Comparison of ENCODE assay signal across 8 cellular contexts in the genomic region with DNA sequence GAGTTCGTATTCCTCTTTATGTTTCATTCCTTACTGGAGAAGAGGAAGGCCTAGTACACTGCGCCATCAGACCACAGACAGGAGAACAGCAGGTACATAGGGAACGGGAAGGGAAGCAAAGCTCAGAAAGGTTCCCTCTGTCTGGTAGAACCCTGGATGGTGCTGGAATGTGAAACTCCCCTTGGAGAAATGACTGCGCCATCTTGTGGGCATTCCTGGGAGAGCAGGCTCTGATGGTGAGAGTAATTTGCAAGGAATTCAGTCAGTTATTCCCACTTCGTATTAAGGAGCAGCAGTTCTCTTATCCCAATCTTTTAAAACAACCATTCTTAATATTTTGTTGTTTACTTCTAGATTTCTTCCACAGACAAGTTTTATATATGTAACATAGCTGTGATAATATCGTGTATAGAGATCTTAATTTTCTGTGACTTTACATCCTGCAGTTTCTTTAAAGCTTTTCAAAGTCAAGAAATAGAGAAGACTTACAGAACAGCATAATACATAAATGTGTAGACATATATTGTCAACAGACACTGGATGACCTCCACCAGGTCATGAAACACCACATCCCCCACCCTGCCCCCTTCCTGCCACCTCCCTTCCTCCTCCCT.
A peak's percentile ranks its signal among the peaks of the same experiment; 100 is the strongest.
DNase-seq lines count a peak whose midpoint lies in the region; ATAC-seq and TF ChIP-seq lines count a peak whose summit lies in the region.

No MANE protein-coding gene starts in this region.

- ATAC-seq in GM18517 (IDR thresholded peaks at IDR 0.05; ENCODE audit: unreplicated experiment): no peak

- no peaks in the 10 kb centered on the region for H3K9me3 ChIP-seq in HAP-1

- H3K4me1 Mint-ChIP-seq in endothelial cell (ENCODE audit: unreplicated experiment): no peaks in the 10 kb centered on the region

- H3K27me3 Mint-ChIP-seq in endothelial cell (ENCODE audit: unreplicated experiment): peaks cover 3% of the 10 kb centered on the region

- H3K4me3 Mint-ChIP-seq in endothelial cell (ENCODE audit: unreplicated experiment): no peak overlapping the region

- H3K27ac Mint-ChIP-seq in endothelial cell (ENCODE audit: unreplicated experiment): no peak overlapping the region

- H3K36me3 Mint-ChIP-seq in endothelial cell (ENCODE audit: low read depth, unreplicated experiment): no peaks in the 10 kb centered on the region

- in situ Hi-C loops in HAP-1 (cut with MboI; ENCODE audit: low sequenced_read_pairs): no loop called here

- TF ChIP-seq CTCF in endothelial cell (IDR thresholded peaks at IDR 0.05; ENCODE audit: unreplicated experiment): peak; percentile 83

- no peaks in the 10 kb centered on the region for H3K9me3 Mint-ChIP-seq in endothelial cell (ENCODE audit: unreplicated experiment)

- no peak overlapping the region for H3K4me3 ChIP-seq in HAP-1

- no peaks in the 10 kb centered on the region for H3K4me1 ChIP-seq in HAP-1

- H3K27me3 ChIP-seq in HAP-1 (ENCODE audit: low read depth): no peaks in the 10 kb centered on the region

- H3K36me3 ChIP-seq in HAP-1 (replicated peaks): no peaks in the 10 kb centered on the region

- DNase-seq in AG20443 (ENCODE audit: low spot score) (peak; percentile 84), HAP-1 (ENCODE audit: low spot score in 2 of 2) (peak; percentile 56 to 88), NCI-H526 treated with DMSO at 0.1 percent for 48 hours (lab: John Stamatoyannopoulos, UW) (peak; percentile 60), endothelial cell (ENCODE audit: low spot score) (peak; percentile 90), midbrain (lab: John Stamatoyannopoulos, UW) (peak; percentile 84)
- peak; percentile 83 for DNase-seq in activated CD8-positive, alpha-beta memory T cell treated with anti-CD3 and anti-CD28 coated beads for 24 hours
- DNase-seq in stimulated activated CD8-positive, alpha-beta memory T cell treated with anti-CD3 and anti-CD28 coated beads, Interleukin-7, amount 100 ng/mL, for 24 hours (ENCODE audit: low read depth): peak; percentile 48
